In the genomic region with DNA sequence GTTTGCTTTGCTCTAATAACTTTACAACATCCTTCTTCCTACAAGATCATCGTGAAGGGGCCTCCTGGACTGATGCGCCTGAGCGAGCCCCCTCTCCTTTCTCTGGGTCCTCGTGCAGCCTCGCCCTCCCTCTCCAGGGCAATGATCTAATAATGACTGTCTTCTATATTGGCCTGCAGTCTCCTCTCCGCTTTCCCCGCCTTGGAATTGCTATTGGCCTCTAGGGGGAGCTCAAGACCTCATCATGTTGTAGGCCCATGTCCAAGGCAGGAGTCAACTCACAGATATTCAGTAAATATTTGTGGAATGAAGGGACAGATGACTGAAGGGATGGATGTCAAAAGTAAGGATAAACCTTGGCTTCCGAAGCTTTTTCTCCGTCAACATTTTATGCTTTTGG, we compare ENCODE assay signal across 9 cellular contexts.
DNase-seq lines count a peak whose midpoint lies in the region; ATAC-seq and TF ChIP-seq lines count a peak whose summit lies in the region.
"Had no signal": no experiment of that assay in that cellular context is flagged by ENCODE, and none has a peak within 500 bp of the region (broad histone marks: within the 10 kb centered on the region; RNA-seq: fewer than 3 reads in every experiment).

No MANE protein-coding gene starts in this region.

- no TSS peak for BruUV-seq in Caco-2 (replicated peaks; lab: Mats Ljungman, UMichigan)

- POLR2A ChIA-PET in Caco-2 (lab: Charles Lee) = no interaction called here

- H3K36me3 Mint-ChIP-seq in Caco-2 (ENCODE audit: insufficient read depth, unreplicated experiment) = no peaks in the 10 kb centered on the region

- H3K9me3 Mint-ChIP-seq in Caco-2 (ENCODE audit: unreplicated experiment) = peaks cover 13% of the 10 kb centered on the region

- ATAC-seq in left lobe of liver (peak; percentile 99), GM18505 (IDR thresholded peaks at IDR 0.05; ENCODE audit: unreplicated experiment) (no peak), HG03108 (IDR thresholded peaks at IDR 0.05; ENCODE audit: unreplicated experiment) (no peak)
- ATAC-seq: mucosa of descending colon had no signal

- no peaks in the 10 kb centered on the region for H3K4me1 Mint-ChIP-seq in Caco-2 (ENCODE audit: low read depth, unreplicated experiment)

- CTCF ChIA-PET in Caco-2 (lab: Charles Lee) = interaction anchor here (0.6 to 0.9 kb wide), 2 partner anchors 693 to 1449 kb away, joined by 3 read pairs; no protein-coding TSS in a partner anchor

- H3K27ac Mint-ChIP-seq in Caco-2 (ENCODE audit: unreplicated experiment) = no peak overlapping the region

- intact Hi-C loops in Caco-2 (cut with micrococcal nuclease; ENCODE audit: unreplicated experiment) = loop anchor here (5.0 kb wide), 1 partner anchor 550 kb away; no protein-coding TSS in a partner anchor
- intact Hi-C loops in breast epithelium (cut with DNase I; ENCODE audit: low total_unique reads) = loop anchor here (5.0 kb wide), 1 partner anchor 925 kb away; no protein-coding TSS in a partner anchor

- DNase-seq in Caco-2 (peak; percentile 38 to 49), HuH-7.5 (ENCODE audit: low spot score) (peak; percentile 34), NCI-H774 (lab: John Stamatoyannopoulos, UW) (peak; percentile 70), breast epithelium (ENCODE audit: low spot score in 2 of 2) (no peak), left lobe of liver (ENCODE audit: low spot score) (peak; percentile 55), ureter (ENCODE audit: low spot score) (peak; percentile 51)

- no peak overlapping the region for H3K4me3 ChIP-seq in Caco-2 (ENCODE audit: low read depth, low read length)
- no peak overlapping the region for H3K4me3 ChIP-seq in breast epithelium
- H3K4me3 ChIP-seq: mucosa of descending colon had no signal

- TF ChIP-seq CTCF in Caco-2 (IDR thresholded peaks at IDR 0.05; ENCODE audit: insufficient read depth in 1 of 2, low read depth in 1 of 2, low read length in 1 of 2, severe bottlenecking in 1 of 2, unreplicated experiment in 1 of 2) (peak; percentile 36 to 61), breast epithelium (IDR thresholded peaks at IDR 0.05) (peak in 2 of 3 donors; percentile 44 to 52)

- no peaks in the 10 kb centered on the region; the same call in 1 of the 2 replicates for H3K9me3 ChIP-seq in Caco-2
- no peaks in the 10 kb centered on the region for H3K9me3 ChIP-seq in breast epithelium

- no peaks in the 10 kb centered on the region for H3K27me3 Mint-ChIP-seq in Caco-2 (ENCODE audit: insufficient read depth, unreplicated experiment)

- H3K36me3 ChIP-seq in Caco-2 (ENCODE audit: control insufficient read depth, insufficient read depth, low read length) (no peaks in the 10 kb centered on the region), breast epithelium (no peaks in the 10 kb centered on the region)

- H3K4me3 Mint-ChIP-seq in Caco-2 (ENCODE audit: unreplicated experiment) = no peak overlapping the region

- no peaks in the 10 kb centered on the region for H3K4me1 ChIP-seq in Caco-2
- no peaks in the 10 kb centered on the region for H3K4me1 ChIP-seq in breast epithelium

- TF ChIP-seq POLR2A in breast epithelium (IDR thresholded peaks at IDR 0.05) (no peak), GM18505 (IDR thresholded peaks at IDR 0.05; ENCODE audit: borderline replicate concordance, extremely low read depth, insufficient read depth, insufficient read length) (no peak)

- H3K27me3 ChIP-seq in Caco-2 (replicated peaks; ENCODE audit: control insufficient read depth, insufficient read depth, low read length) = no peaks in the 10 kb centered on the region
- no peaks in the 10 kb centered on the region for H3K27me3 ChIP-seq in breast epithelium

- H3K27ac ChIP-seq in breast epithelium = no peak overlapping the region

Comparison
In these comparisons a context has a peak if more than half of its experiments do, and no peak if none do; other contexts are left out.
1. DNase-seq: peak in Caco-2 (2 of 2), HuH-7.5 (single experiment), NCI-H774 (single experiment), left lobe of liver (single experiment) and ureter (single experiment); none in breast epithelium (0 of 2).